Comparison of ENCODE assay signal across 14 cellular contexts in genomic region chr22:39908737-39909136, GRCh38. TPM values are rescaled to one million over a fixed set of nuclear protein-coding genes. Genes with fewer than 3 reads are reported as not detected.
DNase-seq lines count a peak whose midpoint lies in the region; ATAC-seq and TF ChIP-seq lines count a peak whose summit lies in the region.
"Had no signal": no experiment of that assay in that cellular context is flagged by ENCODE, and none has a peak within 500 bp of the region (broad histone marks: within the 10 kb centered on the region; RNA-seq: fewer than 3 reads in every experiment).

No MANE protein-coding gene starts in this region.

- no peaks in the 10 kb centered on the region for H3K36me3 ChIP-seq in aorta (ENCODE audit: control insufficient read depth in 1 of 2, insufficient read depth in 2 of 2, low read length in 1 of 2)
- H3K36me3 ChIP-seq: lower lobe of right lung, upper lobe of left lung had no signal

- H3K27ac Mint-ChIP-seq in CD14-positive monocyte: peak overlapping the region in 1 of 7 donors; percentile 42

- H3K9me3 ChIP-seq in aorta (ENCODE audit: control insufficient read depth, low read length): peaks cover 1% of the 10 kb centered on the region
- H3K9me3 ChIP-seq: lower lobe of right lung, upper lobe of left lung had no signal

- H3K27ac ChIP-seq in aorta (ENCODE audit: low read depth in 1 of 2, low read length in 2 of 2): no peak overlapping the region
- H3K27ac ChIP-seq: lower lobe of right lung, upper lobe of left lung had no signal

- no peaks in the 10 kb centered on the region for H3K36me3 Mint-ChIP-seq in CD14-positive monocyte

- H3K4me3 ChIP-seq in aorta (ENCODE audit: low read length in 2 of 2): no peak overlapping the region
- H3K4me3 ChIP-seq: upper lobe of left lung had no signal

- TF ChIP-seq CTCF in CD14-positive monocyte (IDR thresholded peaks at IDR 0.05): no peak

- ATAC-seq in GM21390 (IDR thresholded peaks at IDR 0.05; ENCODE audit: unreplicated experiment) (no peak), aorta (ENCODE audit: low FRiP score) (no peak)
- ATAC-seq: lower lobe of right lung had no signal

- H3K27me3 ChIP-seq in aorta (ENCODE audit: control insufficient read depth in 1 of 2, insufficient read depth in 2 of 2, low read length in 1 of 2): peaks cover 0 to 1% of the 10 kb centered on the region in 2 donors

- intact Hi-C loops in CD14-positive monocyte (cut with micrococcal nuclease): no loop called here
- intact Hi-C loops in aorta (cut with DNase I): no loop called here

- peaks cover 0 to 3% (median 0%) of the 10 kb centered on the region in 7 donors for H3K9me3 Mint-ChIP-seq in CD14-positive monocyte

- 66 to 69% methylated on average over 5 of the region's 5 CpGs for WGBS in aorta, 2 donors

- H3K4me1 Mint-ChIP-seq in CD14-positive monocyte: peaks cover 3% of the 10 kb centered on the region

- peak; percentile 19 for DNase-seq in GM03348 (ENCODE audit: low spot score)
- peak; percentile 16 for DNase-seq in M059J (ENCODE audit: low read depth)
- DNase-seq in activated naive CD4-positive, alpha-beta T cell treated with anti-CD3 and anti-CD28 coated beads, Interleukin-2, amount 50 U/mL, for 16 hours: peak; percentile 41
- DNase-seq in kidney tubule cell (ENCODE audit: low spot score): peak; percentile 55
- no peak for DNase-seq in COR-L47 (lab: John Stamatoyannopoulos, UW)
- DNase-seq in CD14-positive monocyte (ENCODE audit: low spot score): no peak
- DNase-seq in aorta: no peak
- DNase-seq: DMS153, KBM-7, lower lobe of right lung, NCI-H2227 treated with DMSO at 0.1 percent for 48 hours, posterior cingulate gyrus, upper lobe of left lung had no signal

- peaks cover 2 to 4% (median 4%) of the 10 kb centered on the region in 3 donors for H3K27me3 Mint-ChIP-seq in CD14-positive monocyte (ENCODE audit: low read depth in 3 of 3)

- H3K4me3 Mint-ChIP-seq in CD14-positive monocyte: no peak overlapping the region

- no peaks in the 10 kb centered on the region for H3K4me1 ChIP-seq in aorta (ENCODE audit: control insufficient read depth in 1 of 2, insufficient read depth in 2 of 2, low read length in 2 of 2)
- H3K4me1 ChIP-seq: lower lobe of right lung, upper lobe of left lung had no signal

RNA-seq across cellular contexts. Expression of gene GRAP2, which starts 7.9 kb away (rescaled TPM):
- 0.15 and 0.22 TPM in 2 replicates for total RNA-seq in M059J (2014; rRNA removed; shearing (Covaris generic))
- polyA plus RNA-seq in CD14-positive monocyte: 1 to 10 TPM in 1 of 2 donors, under 1 TPM in 1; 0.97 to 4.2 TPM
- total RNA-seq in aorta: 1 to 10 TPM; 2.0 to 3.6 TPM
- polyA plus RNA-seq in aorta: under 1 TPM in 1 of 2 donors, not detected in 1; 0.05 TPM

RNA-seq across cellular contexts. Expression of gene ENTHD1, which starts 15.2 kb away (rescaled TPM):
- not detected in 2 replicates for total RNA-seq in M059J (2014; rRNA removed; shearing (Covaris generic))
- not detected for polyA plus RNA-seq in CD14-positive monocyte
- under 1 TPM in 1 of 2 donors, not detected in 1; 0.12 TPM for total RNA-seq in aorta
- polyA plus RNA-seq in aorta: not detected
- total RNA-seq: lower lobe of right lung had no signal

RNA-seq across cellular contexts. Expression of gene TMA7B, which starts 51.5 kb away (rescaled TPM):
- total RNA-seq in M059J (2014; rRNA removed; shearing (Covaris generic)): not detected in 2 replicates
- polyA plus RNA-seq in CD14-positive monocyte: under 1 TPM in 1 of 2 donors, not detected in 1; 0.13 TPM
- total RNA-seq in aorta: under 1 TPM; 0.39 to 0.42 TPM
- not detected for polyA plus RNA-seq in aorta

Comparison
In these comparisons a context has a peak if more than half of its experiments do, and no peak if none do; other contexts are left out.
1. DNase-seq: peak in GM03348 (single experiment), M059J (single experiment), activated naive CD4-positive, alpha-beta T cell treated with anti-CD3 and anti-CD28 coated beads, Interleukin-2, amount 50 U/mL, for 16 hours (single experiment) and kidney tubule cell (single experiment); none in COR-L47 (single experiment), CD14-positive monocyte (single experiment) and aorta (0 of 2).